Comparison of ENCODE assay signal across 8 cellular contexts in the genomic region with DNA sequence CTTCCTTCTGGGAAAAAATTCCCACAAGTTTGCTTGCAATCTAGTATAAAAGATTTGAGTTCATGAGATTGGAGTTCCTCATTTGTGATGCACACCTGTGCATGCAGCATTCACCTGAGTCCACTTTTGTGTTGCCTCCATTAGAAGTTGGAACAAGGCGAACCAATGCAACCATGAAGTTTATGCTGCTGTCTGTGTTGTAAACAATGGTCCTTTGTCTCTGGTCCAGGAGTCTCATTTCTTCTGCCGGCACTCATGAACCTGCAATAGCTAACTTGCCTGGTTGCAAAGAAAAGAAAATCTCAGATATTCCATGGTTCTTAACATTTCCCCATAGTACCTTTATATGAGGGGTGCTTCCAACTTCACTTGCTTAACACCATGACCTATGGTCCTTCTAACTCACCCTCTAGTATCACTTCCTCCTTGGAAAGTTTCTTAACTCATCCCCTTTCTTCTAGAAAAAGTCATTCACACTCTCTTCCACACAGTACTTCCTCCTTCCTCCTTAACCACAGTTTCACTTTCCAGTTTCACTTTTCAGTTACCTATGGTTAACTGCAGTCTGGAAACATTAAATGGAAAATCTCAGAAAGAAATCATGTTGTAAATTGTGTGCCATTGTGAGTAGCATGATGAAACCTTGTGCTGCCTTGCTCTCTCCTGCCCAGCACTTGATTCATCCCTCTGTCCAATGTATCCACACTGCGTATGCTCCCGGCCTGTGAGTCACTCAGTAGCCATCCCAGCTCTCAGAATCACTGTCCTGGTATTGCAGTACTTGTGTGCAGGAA.
DNase-seq lines count a peak whose midpoint lies in the region; ATAC-seq and TF ChIP-seq lines count a peak whose summit lies in the region.

No MANE protein-coding gene starts in this region.

- no peaks in the 10 kb centered on the region for H3K27me3 Mint-ChIP-seq in T-cell

- peak; percentile 90 for ATAC-seq in GM19452 (IDR thresholded peaks at IDR 0.05; ENCODE audit: unreplicated experiment)
- ATAC-seq in HG03439 (IDR thresholded peaks at IDR 0.05; ENCODE audit: unreplicated experiment) = peak; percentile 79
- peak in 3 of 4 experiments; percentile 40 to 48 (median 43) for ATAC-seq in T-cell (replicated peaks in 1 of 4)
- ATAC-seq in right cardiac atrium = peak; percentile 59 to 76
- ATAC-seq in upper lobe of left lung (ENCODE audit: low FRiP score in 2 of 2) = peak; percentile 57 to 87

- POLR2A ChIA-PET in T-cell (lab: Charles Lee) = no interaction called here

- H3K9me3 Mint-ChIP-seq in T-cell = no peaks in the 10 kb centered on the region

- peak overlapping the region in 2 of 3 donors; percentile 22 to 38 for H3K4me3 Mint-ChIP-seq in T-cell

- H3K27ac ChIP-seq in right cardiac atrium (ENCODE audit: low read length) (no peak overlapping the region), upper lobe of left lung (peak overlapping the region in 3 of 4 donors; percentile 26 to 55 (median 44))

- peak in 1 of 4 donors; percentile 42 for TF ChIP-seq EP300 in upper lobe of left lung (IDR thresholded peaks at IDR 0.05)

- TF ChIP-seq POLR2A in upper lobe of left lung (IDR thresholded peaks at IDR 0.05) = no peak

- H3K4me3 ChIP-seq in right cardiac atrium (ENCODE audit: low read length) (no peak overlapping the region), upper lobe of left lung (no peak overlapping the region)

- intact Hi-C loops in right cardiac atrium (cut with DNase I) = no loop called here

- no peaks in the 10 kb centered on the region for H3K36me3 ChIP-seq in upper lobe of left lung

- H3K9me3 ChIP-seq in right cardiac atrium (ENCODE audit: control insufficient read depth, low read length) (no peaks in the 10 kb centered on the region), upper lobe of left lung (no peaks in the 10 kb centered on the region)

- H3K36me3 Mint-ChIP-seq in T-cell = no peaks in the 10 kb centered on the region

- TF ChIP-seq CTCF in upper lobe of left lung (IDR thresholded peaks at IDR 0.05) = no peak

- H3K4me1 Mint-ChIP-seq in T-cell = peaks cover 35 to 45% (median 36%) of the 10 kb centered on the region in 3 donors

- 84% methylated on average over 4 of the region's 4 CpGs for WGBS in right cardiac atrium
- WGBS in upper lobe of left lung, 2 donors = 73 to 77% methylated on average over 4 of the region's 4 CpGs

- peak overlapping the region; percentile 66 to 77 for H3K27ac Mint-ChIP-seq in T-cell

- DNase-seq in CD1c-positive myeloid dendritic cell (ENCODE audit: extremely low spot score) = peak; percentile 90
- no peak for DNase-seq in T-cell
- DNase-seq in right cardiac atrium = no peak
- peak in 1 of 2 donors; percentile 25 for DNase-seq in upper lobe of left lung
- no peak for DNase-seq in stimulated activated CD4-positive, alpha-beta T cell treated with anti-CD3 and anti-CD28 coated beads, Interleukin-2, amount 100 ng/mL, for 48 hours
- no peak for DNase-seq in NCI-H2107 (lab: John Stamatoyannopoulos, UW)

- H3K4me1 ChIP-seq in right cardiac atrium (ENCODE audit: control insufficient read depth, insufficient read depth, low read length) = no peaks in the 10 kb centered on the region
- H3K4me1 ChIP-seq in upper lobe of left lung = peaks cover 0 to 11% (median 6%) of the 10 kb centered on the region in 4 donors

- CTCF ChIA-PET in T-cell (lab: Charles Lee) = no interaction called here

- H3K27me3 ChIP-seq in right cardiac atrium (ENCODE audit: control insufficient read depth, insufficient read depth) (no peaks in the 10 kb centered on the region), upper lobe of left lung (no peaks in the 10 kb centered on the region)
